Comparison of ENCODE assay signal across 11 cellular contexts in the genomic region with DNA sequence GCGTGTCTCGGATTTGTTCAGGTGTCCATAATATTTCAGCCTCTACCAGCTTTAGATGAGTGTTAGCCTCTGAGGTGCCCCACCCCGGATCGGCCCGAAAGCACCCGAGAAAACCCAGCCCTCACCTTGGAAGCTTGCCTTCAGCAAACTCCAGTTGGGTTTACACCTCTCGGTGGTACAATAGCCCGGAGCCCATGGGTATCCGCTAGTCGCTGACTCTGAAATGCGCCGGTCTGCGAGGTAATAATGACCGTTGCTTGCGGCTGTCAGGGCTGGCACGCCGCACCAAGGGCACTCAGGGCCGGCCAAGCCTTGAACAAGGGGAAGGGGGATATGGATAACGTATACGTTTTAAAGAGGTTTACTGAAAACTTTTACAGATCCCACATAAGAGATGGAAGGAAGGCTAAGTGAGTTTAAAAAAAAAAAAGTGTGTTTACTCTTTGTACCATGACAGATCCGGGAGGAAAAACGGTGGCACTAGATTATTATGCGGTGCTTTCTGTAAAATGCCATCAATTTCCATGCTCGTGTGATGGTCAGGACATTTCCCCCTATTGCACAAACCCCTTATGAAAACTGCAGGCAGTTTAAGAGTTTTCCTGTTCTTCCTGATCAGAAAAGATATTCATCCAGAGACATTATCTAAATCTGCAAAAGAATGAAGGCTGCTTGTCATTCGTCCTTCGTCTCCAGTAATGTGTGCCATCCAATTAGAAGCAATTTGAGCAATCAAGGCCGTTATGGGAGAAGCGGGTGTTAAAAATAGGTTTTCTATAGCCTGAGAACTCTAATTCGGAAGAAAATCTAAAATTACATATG.
DNase-seq lines count a peak whose midpoint lies in the region; ATAC-seq and TF ChIP-seq lines count a peak whose summit lies in the region.
"Had no signal": no experiment of that assay in that cellular context is flagged by ENCODE, and none has a peak within 500 bp of the region (broad histone marks: within the 10 kb centered on the region; RNA-seq: fewer than 3 reads in every experiment).

No MANE protein-coding gene starts in this region.

- H3K27ac Mint-ChIP-seq in activated T-helper 1 cell treated with anti-CD3 and anti-CD28 coated beads, Interleukin-12 subunit alpha, Interleukin-12 subunit beta, Interleukin-2, Interleukin-4 antibody, amounts not matched to agents 30 ng/mL and 10 ng/mL and 1 ng/mL, durations not matched to agents 14 hours and 24 hours and 36 hours = no peak overlapping the region

- WGBS in suprapubic skin = 16% methylated on average over 29 of the region's 29 CpGs

- intact Hi-C loops in OCI-LY7 (cut with micrococcal nuclease; ENCODE audit: unreplicated experiment) = loop anchor here (10.0 kb wide), 2 partner anchors 360 to 450 kb away; no protein-coding TSS in a partner anchor
- intact Hi-C loops in activated T-helper 1 cell treated with anti-CD3 and anti-CD28 coated beads, Interleukin-12 subunit alpha, Interleukin-12 subunit beta, Interleukin-2, Interleukin-4 antibody, amounts not matched to agents 30 ng/mL and 10 ng/mL and 1 ng/mL, durations not matched to agents 14 hours and 24 hours and 36 hours (cut with micrococcal nuclease) = loop anchor here (5.0 kb wide), 5 partner anchors 108 to 877 kb away; partner anchors contain the start of genes CCNH, MEF2C and RASA1

- H3K9me3 Mint-ChIP-seq in activated T-cell treated with anti-CD3 and anti-CD28 coated beads, Interleukin-2, amount 50 U/mL, for 4 hours = peaks cover 11% of the 10 kb centered on the region
- H3K9me3 Mint-ChIP-seq in activated T-helper 1 cell treated with anti-CD3 and anti-CD28 coated beads, Interleukin-12 subunit alpha, Interleukin-12 subunit beta, Interleukin-2, Interleukin-4 antibody, amounts not matched to agents 30 ng/mL and 10 ng/mL and 1 ng/mL, durations not matched to agents 14 hours and 24 hours and 36 hours = no peaks in the 10 kb centered on the region

- H3K9me3 ChIP-seq in suprapubic skin (no peaks in the 10 kb centered on the region), OCI-LY7 (ENCODE audit: low read length) (no peaks in the 10 kb centered on the region)
- H3K9me3 ChIP-seq: Peyer's patch had no signal

- no peaks in the 10 kb centered on the region for H3K79me2 ChIP-seq in OCI-LY7 (ENCODE audit: insufficient read depth, low read depth, low read length)

- H4K20me1 ChIP-seq in OCI-LY7 (ENCODE audit: insufficient read depth, low read length) = no peaks in the 10 kb centered on the region

- in situ Hi-C loops in astrocyte of the spinal cord (cut with HindIII; ENCODE audit: low sequenced_read_pairs) = loop anchor here (25.0 kb wide), 1 partner anchor 543 kb away; no protein-coding TSS in a partner anchor

- no peak overlapping the region for H3K4me2 ChIP-seq in OCI-LY7 (ENCODE audit: low read length)

- no peak overlapping the region for H2AFZ ChIP-seq in OCI-LY7 (ENCODE audit: low read length)

- H3K4me3 ChIP-seq in astrocyte of the spinal cord (ENCODE audit: low read depth, low read length) (peak overlapping the region; percentile 53), suprapubic skin (peak overlapping the region; percentile 50), OCI-LY7 (ENCODE audit: low read depth, low read length, poor library complexity, severe bottlenecking) (no peak overlapping the region)
- H3K4me3 ChIP-seq: Peyer's patch had no signal

- BruUV-seq in OCI-LY7 (replicated peaks; lab: Mats Ljungman, UMichigan) = no TSS peak

- no peak for TF ChIP-seq POLR2A in suprapubic skin (IDR thresholded peaks at IDR 0.05)

- no peaks in the 10 kb centered on the region for H3K9me2 ChIP-seq in OCI-LY7 (ENCODE audit: insufficient read depth, low read length)

- no peak for ATAC-seq in activated T-cell treated with anti-CD3 and anti-CD28 coated beads, Interleukin-2, amount 50 U/mL, for 4 hours

- H3K27ac ChIP-seq in suprapubic skin = no peak overlapping the region
- H3K27ac ChIP-seq in OCI-LY7 (ENCODE audit: low read depth, low read length, poor library complexity, severe bottlenecking) = no peak overlapping the region
- H3K27ac ChIP-seq: Peyer's patch had no signal

- TF ChIP-seq CTCF in astrocyte of the spinal cord (IDR thresholded peaks at IDR 0.05; ENCODE audit: low read depth, low read length) = no peak
- TF ChIP-seq CTCF in suprapubic skin (IDR thresholded peaks at IDR 0.05) = no peak
- no peak for TF ChIP-seq CTCF in OCI-LY7 (conservative IDR thresholded peaks at IDR 0.05; ENCODE audit: low read length)

- H3K27me3 ChIP-seq in suprapubic skin = peaks cover 60% of the 10 kb centered on the region

- CTCF ChIA-PET in OCI-LY7 (lab: Charles Lee; ENCODE audit: unreplicated experiment) = no interaction called here

- no peak for TF ChIP-seq EP300 in suprapubic skin (IDR thresholded peaks at IDR 0.05)

- peaks cover 17% of the 10 kb centered on the region for H3K27me3 Mint-ChIP-seq in activated T-cell treated with anti-CD3 and anti-CD28 coated beads, Interleukin-2, amount 50 U/mL, for 4 hours (ENCODE audit: low read depth)
- H3K27me3 Mint-ChIP-seq in activated T-helper 1 cell treated with anti-CD3 and anti-CD28 coated beads, Interleukin-12 subunit alpha, Interleukin-12 subunit beta, Interleukin-2, Interleukin-4 antibody, amounts not matched to agents 30 ng/mL and 10 ng/mL and 1 ng/mL, durations not matched to agents 14 hours and 24 hours and 36 hours (ENCODE audit: insufficient read depth) = peaks cover 49% of the 10 kb centered on the region

- peaks cover 60% of the 10 kb centered on the region for H3K4me1 ChIP-seq in suprapubic skin
- peaks cover 5% of the 10 kb centered on the region for H3K4me1 ChIP-seq in OCI-LY7 (ENCODE audit: insufficient read depth, low read length, poor library complexity, severe bottlenecking)

- H3K36me3 ChIP-seq in suprapubic skin (no peaks in the 10 kb centered on the region), OCI-LY7 (ENCODE audit: insufficient read depth, low read length) (no peaks in the 10 kb centered on the region)
- H3K36me3 ChIP-seq: Peyer's patch had no signal

- peaks cover 19% of the 10 kb centered on the region for H3K4me1 Mint-ChIP-seq in activated T-cell treated with anti-CD3 and anti-CD28 coated beads, Interleukin-2, amount 50 U/mL, for 4 hours (ENCODE audit: low read depth)
- peaks cover 24% of the 10 kb centered on the region for H3K4me1 Mint-ChIP-seq in activated T-helper 1 cell treated with anti-CD3 and anti-CD28 coated beads, Interleukin-12 subunit alpha, Interleukin-12 subunit beta, Interleukin-2, Interleukin-4 antibody, amounts not matched to agents 30 ng/mL and 10 ng/mL and 1 ng/mL, durations not matched to agents 14 hours and 24 hours and 36 hours (ENCODE audit: low read depth)

- no peak for DNase-seq in activated T-cell treated with anti-CD3 and anti-CD28 coated beads, Interleukin-2, amount 50 U/mL, for 4 hours
- DNase-seq in activated T-cell treated with anti-CD3 and anti-CD28 coated beads for 4 hours = no peak
- DNase-seq in astrocyte of the spinal cord (ENCODE audit: low read depth, low spot score) = peak; percentile 23
- DNase-seq in medulla oblongata (ENCODE audit: extremely low spot score) = peak; percentile 59
- peak in 1 of 2 donors; percentile 59 for DNase-seq in suprapubic skin (ENCODE audit: low spot score in 2 of 2)
- DNase-seq in OCI-LY7 (ENCODE audit: low spot score) = no peak
- DNase-seq in activated T-helper 1 cell treated with anti-CD3 and anti-CD28 coated beads, Interleukin-12 subunit alpha, Interleukin-12 subunit beta, Interleukin-2, Interleukin-4 antibody, amounts not matched to agents 30 ng/mL and 10 ng/mL and 1 ng/mL, durations not matched to agents 14 hours and 24 hours and 36 hours (ENCODE audit: low spot score) = no peak
- DNase-seq in NOMO-1 treated with dmso at 0.1 percent for 144 hours (lab: John Stamatoyannopoulos, UW; ENCODE audit: unreplicated experiment) = no peak
- DNase-seq: NCI-H2107; Peyer's patch; stimulated activated CD4-positive, alpha-beta T cell treated with anti-CD3 and anti-CD28 coated beads, Interleukin-2, amount 100 ng/mL, for 48 hours had no signal

- POLR2A ChIA-PET in OCI-LY7 (lab: Charles Lee) = interaction anchor here (0.6 kb wide), 1 partner anchor 29 kb away, joined by 4 read pairs; no protein-coding TSS in a partner anchor

- peak overlapping the region; percentile 21 for H3K4me3 Mint-ChIP-seq in activated T-cell treated with anti-CD3 and anti-CD28 coated beads, Interleukin-2, amount 50 U/mL, for 4 hours
- H3K4me3 Mint-ChIP-seq in activated T-helper 1 cell treated with anti-CD3 and anti-CD28 coated beads, Interleukin-12 subunit alpha, Interleukin-12 subunit beta, Interleukin-2, Interleukin-4 antibody, amounts not matched to agents 30 ng/mL and 10 ng/mL and 1 ng/mL, durations not matched to agents 14 hours and 24 hours and 36 hours = no peak overlapping the region

- H3K36me3 Mint-ChIP-seq in activated T-cell treated with anti-CD3 and anti-CD28 coated beads, Interleukin-2, amount 50 U/mL, for 4 hours (ENCODE audit: insufficient read depth) = no peaks in the 10 kb centered on the region
- H3K36me3 Mint-ChIP-seq in activated T-helper 1 cell treated with anti-CD3 and anti-CD28 coated beads, Interleukin-12 subunit alpha, Interleukin-12 subunit beta, Interleukin-2, Interleukin-4 antibody, amounts not matched to agents 30 ng/mL and 10 ng/mL and 1 ng/mL, durations not matched to agents 14 hours and 24 hours and 36 hours (ENCODE audit: low read depth) = no peaks in the 10 kb centered on the region

Comparison
In these comparisons a context has a peak if more than half of its experiments do, and no peak if none do; other contexts are left out.
1. DNase-seq: peak in astrocyte of the spinal cord (single experiment) and medulla oblongata (single experiment); none in activated T-cell treated with anti-CD3 and anti-CD28 coated beads, Interleukin-2, amount 50 U/mL, for 4 hours (single experiment), activated T-cell treated with anti-CD3 and anti-CD28 coated beads for 4 hours (single experiment), OCI-LY7 (single experiment), activated T-helper 1 cell treated with anti-CD3 and anti-CD28 coated beads, Interleukin-12 subunit alpha, Interleukin-12 subunit beta, Interleukin-2, Interleukin-4 antibody, amounts not matched to agents 30 ng/mL and 10 ng/mL and 1 ng/mL, durations not matched to agents 14 hours and 24 hours and 36 hours (single experiment) and NOMO-1 treated with dmso at 0.1 percent for 144 hours (single experiment).